ENCODE assay signal across 2 cellular contexts in the genomic region with DNA sequence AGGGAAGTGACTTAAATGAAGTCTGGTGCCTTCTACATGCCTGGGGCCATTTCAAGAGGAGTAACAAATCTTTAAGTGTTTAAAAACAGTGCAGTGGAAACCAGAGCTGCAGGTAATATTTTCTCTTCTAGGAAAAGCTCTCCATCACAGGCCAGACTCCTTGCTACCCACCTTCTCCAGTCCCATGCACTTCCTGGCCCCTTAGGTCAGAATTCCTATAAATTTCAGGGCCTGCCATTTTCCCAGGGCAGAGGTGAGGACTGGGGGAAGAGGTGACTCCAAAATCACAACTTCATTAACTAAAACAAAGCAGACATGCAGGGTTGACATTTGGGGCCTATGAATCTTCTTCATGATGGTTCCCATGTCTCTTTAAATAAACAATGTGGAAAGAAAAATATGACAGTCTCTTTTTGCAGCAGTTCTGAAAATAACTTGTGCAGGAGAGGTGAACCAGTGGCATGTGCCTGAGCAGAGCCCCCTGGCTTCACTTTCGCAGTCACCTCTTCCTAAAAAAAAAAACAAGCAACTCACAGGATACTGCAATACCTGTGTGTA.
TF ChIP-seq lines count a peak whose summit lies in the region.

No MANE protein-coding gene starts in this region.

TF ChIP-seq in IMR-90, 13 proteins besides CTCF, POLR2A, EP300 and RAD21:
- TF ChIP-seq MXI1 (IDR thresholded peaks at IDR 0.05; ENCODE audit: borderline replicate concordance, low read depth, low read length), result no peak
- no peak for TF ChIP-seq RCOR1 (IDR thresholded peaks at IDR 0.05; ENCODE audit: insufficient replicate concordance, low read length)
- TF ChIP-seq MAZ (IDR thresholded peaks at IDR 0.05; ENCODE audit: borderline replicate concordance, low read depth, low read length), result no peak
- no peak for TF ChIP-seq SMC3 (IDR thresholded peaks at IDR 0.05; ENCODE audit: low read depth, low read length)
- TF ChIP-seq CEBPB (IDR thresholded peaks at IDR 0.05; ENCODE audit: low read depth, low read length), result no peak
- TF ChIP-seq, protein P1, sequence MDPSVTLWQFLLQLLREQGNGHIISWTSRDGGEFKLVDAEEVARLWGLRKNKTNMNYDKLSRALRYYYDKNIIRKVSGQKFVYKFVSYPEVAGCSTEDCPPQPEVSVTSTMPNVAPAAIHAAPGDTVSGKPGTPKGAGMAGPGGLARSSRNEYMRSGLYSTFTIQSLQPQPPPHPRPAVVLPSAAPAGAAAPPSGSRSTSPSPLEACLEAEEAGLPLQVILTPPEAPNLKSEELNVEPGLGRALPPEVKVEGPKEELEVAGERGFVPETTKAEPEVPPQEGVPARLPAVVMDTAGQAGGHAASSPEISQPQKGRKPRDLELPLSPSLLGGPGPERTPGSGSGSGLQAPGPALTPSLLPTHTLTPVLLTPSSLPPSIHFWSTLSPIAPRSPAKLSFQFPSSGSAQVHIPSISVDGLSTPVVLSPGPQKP (IDR thresholded peaks at IDR 0.05; ENCODE audit: borderline replicate concordance, low read depth, low read length), result no peak
- no peak for TF ChIP-seq BHLHE40 (IDR thresholded peaks at IDR 0.05; ENCODE audit: low read depth, low read length)
- no peak for TF ChIP-seq FOS (IDR thresholded peaks at IDR 0.05; ENCODE audit: low read depth, low read length)
- no peak for TF ChIP-seq NFE2L2 (IDR thresholded peaks at IDR 0.05; ENCODE audit: low read depth, low read length)
- no peak for TF ChIP-seq USF2 (IDR thresholded peaks at IDR 0.05; ENCODE audit: low read depth, low read length)
- TF ChIP-seq CHD1 (IDR thresholded peaks at IDR 0.05; ENCODE audit: low read depth, low read length), result no peak
- TF ChIP-seq RFX5 (IDR thresholded peaks at IDR 0.05; ENCODE audit: low read depth, low read length), result no peak
- TF ChIP-seq MAFK (IDR thresholded peaks at IDR 0.05; ENCODE audit: low read depth, low read length), result no peak

TF ChIP-seq in H1, 55 proteins besides CTCF, POLR2A, EP300 and RAD21:
- TF ChIP-seq HDAC2 (IDR thresholded peaks at IDR 0.05; ENCODE audit: borderline replicate concordance in 1 of 2, low read depth in 2 of 2, low read length in 2 of 2) (no peak), BCL11A (IDR thresholded peaks at IDR 0.05; ENCODE audit: low read depth in 2 of 2, low read length in 2 of 2) (no peak), SP1 (IDR thresholded peaks at IDR 0.05; ENCODE audit: low read depth, low read length) (no peak), CHD7 (IDR thresholded peaks at IDR 0.05; ENCODE audit: insufficient replicate concordance, low read length) (no peak), ASH2L (IDR thresholded peaks at IDR 0.05; ENCODE audit: low read length) (no peak)
TF ChIP-seq in H1: peak in this region for 0.
